In genomic region chr12:13450231-13451080, GRCh38 we compare ENCODE assay signal across 32 cellular contexts.
"Had no signal": no experiment of that assay in that cellular context is flagged by ENCODE, and none has a peak within 500 bp of the region (broad histone marks: within the 10 kb centered on the region; RNA-seq: fewer than 3 reads in every experiment).

No MANE protein-coding gene starts in this region.

- H3K27ac Mint-ChIP-seq: naive B cell; naive thymus-derived CD8-positive, alpha-beta T cell; natural killer cell treated with Interleukin-12 subunit alpha and Interleukin-12 subunit beta and Interleukin-15 and Interleukin-18, amount 100 ng/mL, for 72 hours; nephron progenitor cell; progenitor cell of endocrine pancreas; stimulated activated effector memory CD8-positive, alpha-beta T cell treated with anti-CD3 and anti-CD28 coated beads, Interleukin-12 subunit alpha, Interleukin-12 subunit beta, amount 100 ng/mL, for 72 hours; stimulated activated naive B cell treated with anti-CD40 and anti-IgM and Interleukin-4, amounts not matched to agents 10 μg/mL and 1 μg/mL and 100 μg/mL, for 72 hours; stimulated activated naive CD8-positive, alpha-beta T cell treated with anti-CD3 and anti-CD28 coated beads, Interleukin-15, Interleukin-2, amounts not matched to agents 100 ng/mL and 50 ng/mL, for 24 hours; type B pancreatic cell had no signal

- H3K9me3 ChIP-seq: neutrophil, ovary, stomach, thoracic aorta, tibial artery, transverse colon, upper lobe of right lung, uterus had no signal

- H3K4me2 ChIP-seq: smooth muscle cell had no signal

- H2AFZ ChIP-seq: parathyroid adenoma had no signal

- H3K4me1 Mint-ChIP-seq: naive B cell; naive thymus-derived CD8-positive, alpha-beta T cell; nephron progenitor cell; neural crest cell; stimulated activated effector memory CD8-positive, alpha-beta T cell treated with anti-CD3 and anti-CD28 coated beads, Interleukin-12 subunit alpha, Interleukin-12 subunit beta, amount 100 ng/mL, for 72 hours; stimulated activated naive B cell treated with anti-CD40 and anti-IgM and Interleukin-4, amounts not matched to agents 10 μg/mL and 1 μg/mL and 100 μg/mL, for 72 hours had no signal

- H3K9me3 Mint-ChIP-seq: natural killer cell treated with Interleukin-12 subunit alpha and Interleukin-12 subunit beta and Interleukin-15 and Interleukin-18, amount 100 ng/mL, for 72 hours; nephron progenitor cell; neural crest cell; stimulated activated naive B cell treated with anti-CD40 and anti-IgM and Interleukin-4, amounts not matched to agents 10 μg/mL and 1 μg/mL and 100 μg/mL, for 72 hours; type B pancreatic cell had no signal

- H3K36me3 ChIP-seq: neutrophil, ovary, spleen, stomach, thoracic aorta, tibial artery, transverse colon, upper lobe of right lung, uterus had no signal

- H3K79me2 ChIP-seq: parathyroid adenoma had no signal

- H3K4me1 ChIP-seq: parathyroid adenoma, psoas muscle, spleen, stomach, tibial artery, transverse colon, upper lobe of right lung, uterus had no signal

- H3K9ac ChIP-seq: parathyroid adenoma had no signal

- H3K27me3 Mint-ChIP-seq: progenitor cell of endocrine pancreas had no signal

- DNase-seq: naive B cell; naive thymus-derived CD8-positive, alpha-beta T cell; nephron progenitor cell; nucleus accumbens; ovary; posterior cingulate gyrus; psoas muscle; right cardiac atrium; spleen; stimulated activated CD4-positive, alpha-beta T cell treated with anti-CD3 and anti-CD28 coated beads, Interleukin-12 subunit alpha, Interleukin-12 subunit beta, amount 100 ng/mL, for 4 hours; stimulated activated CD4-positive, alpha-beta T cell treated with anti-CD3 and anti-CD28 coated beads, Interleukin-2, amount 100 ng/mL, for 24 hours; stimulated activated CD4-positive, alpha-beta T cell treated with anti-CD3 and anti-CD28 coated beads, Interleukin-2, amount 100 ng/mL, for 48 hours; stimulated activated CD4-positive, alpha-beta T cell treated with anti-CD3 and anti-CD28 coated beads, Interleukin-4, amount 100 ng/mL, for 24 hours; stimulated activated naive B cell treated with anti-CD40 and anti-IgM and Interleukin-4, amounts not matched to agents 10 μg/mL and 1 μg/mL and 100 μg/mL, for 72 hours; stimulated activated naive CD4-positive, alpha-beta T cell treated with Interleukin-2 at 50 U/mL for 16 hours; stomach; tibial artery; transverse colon; upper lobe of right lung; uterus had no signal

- H3K4me3 Mint-ChIP-seq: naive B cell; naive thymus-derived CD8-positive, alpha-beta T cell; natural killer cell treated with Interleukin-12 subunit alpha and Interleukin-12 subunit beta and Interleukin-15 and Interleukin-18, amount 100 ng/mL, for 72 hours; nephron progenitor cell; neural crest cell; stimulated activated effector memory CD8-positive, alpha-beta T cell treated with anti-CD3 and anti-CD28 coated beads, Interleukin-12 subunit alpha, Interleukin-12 subunit beta, amount 100 ng/mL, for 72 hours; stimulated activated naive B cell treated with anti-CD40 and anti-IgM and Interleukin-4, amounts not matched to agents 10 μg/mL and 1 μg/mL and 100 μg/mL, for 72 hours; stimulated activated naive CD8-positive, alpha-beta T cell treated with anti-CD3 and anti-CD28 coated beads, Interleukin-15, Interleukin-2, amounts not matched to agents 100 ng/mL and 50 ng/mL, for 24 hours; type B pancreatic cell had no signal

- H3K27me3 ChIP-seq: neutrophil, ovary, spleen, stomach, tibial artery, transverse colon, uterus had no signal

- H3K27ac ChIP-seq: neutrophil, ovary, parathyroid adenoma, psoas muscle, skin epidermis, spleen, stomach, thoracic aorta, tibial artery, transverse colon, upper lobe of right lung, uterus had no signal

- H3K36me3 Mint-ChIP-seq: naive B cell; naive thymus-derived CD8-positive, alpha-beta T cell; natural killer cell treated with Interleukin-12 subunit alpha and Interleukin-12 subunit beta and Interleukin-15 and Interleukin-18, amount 100 ng/mL, for 72 hours; stimulated activated effector memory CD8-positive, alpha-beta T cell treated with anti-CD3 and anti-CD28 coated beads, Interleukin-12 subunit alpha, Interleukin-12 subunit beta, amount 100 ng/mL, for 72 hours; stimulated activated naive B cell treated with anti-CD40 and anti-IgM and Interleukin-4, amounts not matched to agents 10 μg/mL and 1 μg/mL and 100 μg/mL, for 72 hours; type B pancreatic cell had no signal

- ATAC-seq: naive thymus-derived CD8-positive, alpha-beta T cell; natural killer cell treated with Interleukin-12 subunit alpha and Interleukin-12 subunit beta and Interleukin-15 and Interleukin-18, amount 100 ng/mL, for 72 hours; psoas muscle; right cardiac atrium; sciatic nerve; stimulated activated effector memory CD8-positive, alpha-beta T cell treated with anti-CD3 and anti-CD28 coated beads, Interleukin-12 subunit alpha, Interleukin-12 subunit beta, amount 100 ng/mL, for 72 hours; stimulated activated naive B cell treated with anti-CD40 and anti-IgM and Interleukin-4, amounts not matched to agents 10 μg/mL and 1 μg/mL and 100 μg/mL, for 72 hours; upper lobe of right lung had no signal

- H3K4me3 ChIP-seq: ovary, psoas muscle, skin epidermis, smooth muscle cell, spleen, stomach, thoracic aorta, tibial artery, transverse colon, upper lobe of right lung, uterus had no signal
